In the genomic region with DNA sequence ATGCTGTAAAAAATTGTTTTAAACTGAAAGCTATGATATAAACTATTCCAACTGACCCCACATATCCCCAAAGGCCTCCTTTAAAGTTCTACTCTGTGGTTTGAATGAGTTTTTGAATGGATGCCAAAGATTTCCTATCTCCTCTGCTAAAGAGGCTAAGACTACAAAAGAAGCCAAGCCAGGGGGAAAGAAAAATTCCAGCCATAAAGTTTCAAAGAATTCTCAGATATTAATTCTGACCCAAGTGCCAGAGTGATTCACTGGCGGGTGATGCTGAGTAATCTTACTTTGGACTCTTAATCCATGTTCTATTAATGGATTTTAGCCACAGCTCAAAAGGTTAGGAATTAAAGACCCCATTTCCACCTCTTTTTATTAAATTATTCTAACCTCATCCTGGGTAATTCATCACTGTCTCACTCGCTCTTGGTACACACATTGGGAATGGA, we compare ENCODE assay signal across 17 cellular contexts.
DNase-seq lines count a peak whose midpoint lies in the region; ATAC-seq, FAIRE-seq and TF ChIP-seq lines count a peak whose summit lies in the region.
"Had no signal": no experiment of that assay in that cellular context is flagged by ENCODE, and none has a peak within 500 bp of the region (broad histone marks: within the 10 kb centered on the region; RNA-seq: fewer than 3 reads in every experiment).

No MANE protein-coding gene starts in this region.

- H2AFZ ChIP-seq in astrocyte (ENCODE audit: low read depth, low read length), result no peak overlapping the region

- H3K79me2 ChIP-seq in astrocyte (ENCODE audit: insufficient read depth, low read length), result peaks cover 40% of the 10 kb centered on the region

- H3K4me1 Mint-ChIP-seq in astrocyte (ENCODE audit: low read depth, unreplicated experiment), result peaks cover 65% of the 10 kb centered on the region
- H3K4me1 Mint-ChIP-seq: endodermal cell, immature natural killer cell had no signal

- peaks cover 11% of the 10 kb centered on the region for H3K36me3 Mint-ChIP-seq in astrocyte (ENCODE audit: low read depth, unreplicated experiment)
- H3K36me3 Mint-ChIP-seq: immature natural killer cell had no signal

- H3K9me3 Mint-ChIP-seq in astrocyte (ENCODE audit: unreplicated experiment), result peaks cover 3% of the 10 kb centered on the region
- H3K9me3 Mint-ChIP-seq: endodermal cell had no signal

- intact Hi-C loops in left ventricle myocardium superior (cut with micrococcal nuclease), result no loop called here

- H3K9ac ChIP-seq in astrocyte (ENCODE audit: low read length), result peak overlapping the region; percentile 83

- H3K27ac Mint-ChIP-seq in astrocyte (ENCODE audit: unreplicated experiment), result peak overlapping the region; percentile 91
- H3K27ac Mint-ChIP-seq: endodermal cell, immature natural killer cell had no signal

- FAIRE-seq in astrocyte (lab: Jason Lieb, UNC), result peak; percentile 80

- H3K27ac ChIP-seq in cardiac muscle cell (no peak overlapping the region), astrocyte (ENCODE audit: low read depth, low read length) (peak overlapping the region; percentile 99)
- H3K27ac ChIP-seq: neutrophil, Peyer's patch had no signal

- no peaks in the 10 kb centered on the region for H3K36me3 ChIP-seq in cardiac muscle cell
- peaks cover 4% of the 10 kb centered on the region for H3K36me3 ChIP-seq in astrocyte (ENCODE audit: insufficient read depth, low read length)
- H3K36me3 ChIP-seq: neutrophil, Peyer's patch had no signal

- H3K4me3 ChIP-seq in cardiac muscle cell (no peak overlapping the region), astrocyte (ENCODE audit: insufficient read depth, low read depth, low read length) (peak overlapping the region; percentile 17)
- H3K4me3 ChIP-seq: Peyer's patch had no signal

- TF ChIP-seq CTCF in cardiac muscle cell (IDR thresholded peaks at IDR 0.05; ENCODE audit: low read depth, low read length), result no peak
- no peak for TF ChIP-seq CTCF in astrocyte (IDR thresholded peaks at IDR 0.05; ENCODE audit: insufficient read depth, low read depth, low read length)

- H3K27me3 Mint-ChIP-seq in astrocyte (ENCODE audit: low read depth, unreplicated experiment), result no peaks in the 10 kb centered on the region

- no peak for ATAC-seq in left ventricle myocardium superior
- ATAC-seq in GM21390 (IDR thresholded peaks at IDR 0.05; ENCODE audit: unreplicated experiment), result no peak
- ATAC-seq in GM18519 (IDR thresholded peaks at IDR 0.05; ENCODE audit: low FRiP score, unreplicated experiment), result no peak

- H3K4me2 ChIP-seq in astrocyte (ENCODE audit: low read length), result peak overlapping the region; percentile 80

- H3K4me3 Mint-ChIP-seq in astrocyte (ENCODE audit: unreplicated experiment), result no peak overlapping the region
- H3K4me3 Mint-ChIP-seq: endodermal cell, immature natural killer cell had no signal

- H3K4me1 ChIP-seq in cardiac muscle cell (ENCODE audit: low read depth) (peaks cover 15% of the 10 kb centered on the region), astrocyte (ENCODE audit: insufficient read depth, low read length) (peaks cover 61% of the 10 kb centered on the region)
- H3K4me1 ChIP-seq: Peyer's patch had no signal

- H3K9me3 ChIP-seq in cardiac muscle cell (ENCODE audit: low read depth) (no peaks in the 10 kb centered on the region), astrocyte (ENCODE audit: insufficient read depth, low read depth, low read length) (peaks cover 4% of the 10 kb centered on the region)
- H3K9me3 ChIP-seq: neutrophil, Peyer's patch had no signal

- DNase-seq in cardiac muscle cell (ENCODE audit: low read depth in 1 of 2, low spot score in 1 of 2) (peak; percentile 32 to 95), left ventricle myocardium superior (no peak), astrocyte (ENCODE audit: low read depth) (peak; percentile 98), hepatic stellate cell (ENCODE audit: low spot score) (peak; percentile 72), iPS-NIHi11 (ENCODE audit: low spot score) (no peak)
- DNase-seq in activated naive CD4-positive, alpha-beta T cell treated with anti-CD3 and anti-CD28 coated beads, Interleukin-2, amount 50 U/mL, for 16 hours, result no peak
- DNase-seq: 8988T; activated CD4-positive, CD25-positive, alpha-beta regulatory T cell treated with anti-CD3 and anti-CD28 coated beads, Interleukin-2, amount 50 U/mL, for 72 hours; activated gamma-delta T cell; endodermal cell; immature natural killer cell; NCI-H2029 treated with DMSO at 0.1 percent for 48 hours; Peyer's patch; stimulated activated CD4-positive, alpha-beta T cell treated with anti-CD3 and anti-CD28 coated beads, Interleukin-2, amount 100 ng/mL, for 48 hours had no signal

- no peaks in the 10 kb centered on the region for H4K20me1 ChIP-seq in astrocyte (ENCODE audit: insufficient read depth, low read length)

- H3K27me3 ChIP-seq in cardiac muscle cell (no peaks in the 10 kb centered on the region), astrocyte (ENCODE audit: insufficient read depth, low read length) (no peaks in the 10 kb centered on the region)
- H3K27me3 ChIP-seq: neutrophil, Peyer's patch had no signal

Comparison
In these comparisons a context has a peak if more than half of its experiments do, and no peak if none do; other contexts are left out.
1. DNase-seq: peak in cardiac muscle cell (2 of 2), astrocyte (single experiment) and hepatic stellate cell (single experiment); none in left ventricle myocardium superior (single experiment), activated naive CD4-positive, alpha-beta T cell treated with anti-CD3 and anti-CD28 coated beads, Interleukin-2, amount 50 U/mL, for 16 hours (single experiment) and iPS-NIHi11 (single experiment).